ENCODE assay signal across 14 cellular contexts in genomic region chr16:87380403-87380802, GRCh38. TPM values are rescaled to one million over a fixed set of nuclear protein-coding genes. Genes with fewer than 3 reads are reported as not detected.
DNase-seq lines count a peak whose midpoint lies in the region; ATAC-seq and TF ChIP-seq lines count a peak whose summit lies in the region.
"Had no signal": no experiment of that assay in that cellular context is flagged by ENCODE, and none has a peak within 500 bp of the region (broad histone marks: within the 10 kb centered on the region; RNA-seq: fewer than 3 reads in every experiment).

No MANE protein-coding gene starts in this region.

- CTCF ChIA-PET in activated CD4-positive, alpha-beta memory T cell treated with anti-CD3 and anti-CD28 coated beads, Interleukin-2, amount 10 ng/mL, durations not matched to agents 7 days and 5 days (lab: Charles Lee), result interaction anchor here (5.1 kb wide), 1 partner anchor 14 kb away, joined by 49 read pairs; no protein-coding TSS in a partner anchor

- H3K27me3 ChIP-seq in thoracic aorta (replicated peaks; ENCODE audit: insufficient read depth) (no peaks in the 10 kb centered on the region), MG63 (no peaks in the 10 kb centered on the region)

- POLR2A ChIA-PET in activated CD4-positive, alpha-beta memory T cell treated with anti-CD3 and anti-CD28 coated beads, Interleukin-2, amount 10 ng/mL, durations not matched to agents 7 days and 5 days (lab: Charles Lee), result interaction anchor here (1.1 to 4.5 kb wide), 2 partner anchors 58 to 63 kb away, joined by 4 to 70 read pairs; partner anchors contain the start of gene C16orf95

- H3K4me1 ChIP-seq in thoracic aorta (ENCODE audit: control insufficient read depth in 1 of 2, low read depth in 2 of 2), result peaks cover 16 to 54% of the 10 kb centered on the region in 2 donors

- H3K4me3 Mint-ChIP-seq in activated CD4-positive, alpha-beta memory T cell treated with anti-CD3 and anti-CD28 coated beads, Interleukin-2, amount 10 ng/mL, durations not matched to agents 7 days and 5 days, result peak overlapping the region; percentile 74

- no peaks in the 10 kb centered on the region for H3K36me3 ChIP-seq in thoracic aorta
- H3K36me3 ChIP-seq in MG63, result no peaks in the 10 kb centered on the region; the same call in 1 of the 2 replicates

- peaks cover 0 to 7% of the 10 kb centered on the region in 2 donors for H3K36me3 Mint-ChIP-seq in activated naive CD4-positive, alpha-beta T cell treated with anti-CD3 and anti-CD28 coated beads, Interleukin-2, amount 50 U/mL, for 72 hours
- peaks cover 15% of the 10 kb centered on the region for H3K36me3 Mint-ChIP-seq in activated CD4-positive, alpha-beta memory T cell treated with anti-CD3 and anti-CD28 coated beads, Interleukin-2, amount 10 ng/mL, durations not matched to agents 7 days and 5 days (ENCODE audit: low read depth)

- H3K9me3 Mint-ChIP-seq in activated naive CD4-positive, alpha-beta T cell treated with anti-CD3 and anti-CD28 coated beads, Interleukin-2, amount 50 U/mL, for 72 hours, result no peaks in the 10 kb centered on the region
- no peaks in the 10 kb centered on the region for H3K9me3 Mint-ChIP-seq in activated CD4-positive, alpha-beta memory T cell treated with anti-CD3 and anti-CD28 coated beads, Interleukin-2, amount 10 ng/mL, durations not matched to agents 7 days and 5 days

- H3K27ac Mint-ChIP-seq in activated naive CD4-positive, alpha-beta T cell treated with anti-CD3 and anti-CD28 coated beads, Interleukin-2, amount 50 U/mL, for 72 hours, result peak overlapping the region in 1 of 2 donors; percentile 72
- peak overlapping the region; percentile 87 for H3K27ac Mint-ChIP-seq in activated CD4-positive, alpha-beta memory T cell treated with anti-CD3 and anti-CD28 coated beads, Interleukin-2, amount 10 ng/mL, durations not matched to agents 7 days and 5 days

- H3K4me3 ChIP-seq in thoracic aorta, result peak overlapping the region; percentile 82
- no peak overlapping the region for H3K4me3 ChIP-seq in MG63
- H3K4me3 ChIP-seq: mucosa of descending colon had no signal

- no peak for TF ChIP-seq CTCF in thoracic aorta (IDR thresholded peaks at IDR 0.05)

- H3K4me1 Mint-ChIP-seq in activated CD4-positive, alpha-beta memory T cell treated with anti-CD3 and anti-CD28 coated beads, Interleukin-2, amount 10 ng/mL, durations not matched to agents 7 days and 5 days, result peaks cover 48% of the 10 kb centered on the region

- no peaks in the 10 kb centered on the region for H3K27me3 Mint-ChIP-seq in activated CD4-positive, alpha-beta memory T cell treated with anti-CD3 and anti-CD28 coated beads, Interleukin-2, amount 10 ng/mL, durations not matched to agents 7 days and 5 days

- ATAC-seq in activated naive CD4-positive, alpha-beta T cell treated with anti-CD3 and anti-CD28 coated beads, Interleukin-2, amount 50 U/mL, for 72 hours, result no peak
- no peak for ATAC-seq in thoracic aorta (ENCODE audit: insufficient number of reproducible peaks, low FRiP score, low read depth)
- no peak for ATAC-seq in HG02763 (IDR thresholded peaks at IDR 0.05; ENCODE audit: unreplicated experiment)
- ATAC-seq: mucosa of descending colon had no signal

- peak; percentile 8 for DNase-seq in activated naive CD4-positive, alpha-beta T cell treated with Interleukin-2 at 50 U/mL for 16 hours
- DNase-seq in activated naive CD4-positive, alpha-beta T cell treated with anti-CD3 and anti-CD28 coated beads, Interleukin-2, amount 50 U/mL, for 72 hours (ENCODE audit: low spot score in 2 of 2), result no peak
- no peak for DNase-seq in activated CD4-positive, alpha-beta memory T cell treated with anti-CD3 and anti-CD28 coated beads, Interleukin-2, amount 10 ng/mL, durations not matched to agents 7 days and 5 days
- DNase-seq in left kidney (ENCODE audit: low read depth, low spot score) (peak; percentile 13), thoracic aorta (ENCODE audit: low spot score) (no peak), MG63 (no peak), OCI-M2 (lab: John Stamatoyannopoulos, UW; ENCODE audit: unreplicated experiment) (no peak)
- DNase-seq: activated CD4-positive, alpha-beta T cell treated with anti-CD3 and anti-CD28 coated beads for 48 hours; C1 segment of cervical spinal cord; mucosa of descending colon; NCI-H2171 treated with DMSO at 0.1 percent for 48 hours; SHP77; stimulated activated CD4-positive, alpha-beta T cell treated with anti-CD3 and anti-CD28 coated beads, Interleukin-2, amount 100 ng/mL, for 24 hours had no signal

- peak overlapping the region; percentile 40 to 90 for H3K27ac ChIP-seq in thoracic aorta

- no peaks in the 10 kb centered on the region for H3K9me3 ChIP-seq in thoracic aorta
- no peaks in the 10 kb centered on the region for H3K9me3 ChIP-seq in MG63
- H3K9me3 ChIP-seq: mucosa of descending colon had no signal

RNA-seq across cellular contexts. Expression of gene FBXO31, which starts 3.2 kb away (rescaled TPM):
- total RNA-seq in activated naive CD4-positive, alpha-beta T cell treated with anti-CD3 and anti-CD28 coated beads, Interleukin-2, amount 50 U/mL, for 72 hours, result 10 to 100 TPM; 25.3 to 36.0 TPM
- total RNA-seq in activated CD4-positive, alpha-beta memory T cell treated with anti-CD3 and anti-CD28 coated beads, Interleukin-2, amount 10 ng/mL, durations not matched to agents 7 days and 5 days, result 10 to 100 TPM; 28.8 to 29.0 TPM
- 100 to 1,000 TPM in 1 of 2 donors, 10 to 100 TPM in 1; 57.9 to 161 TPM for total RNA-seq in thoracic aorta
- 12.6 and 33.4 TPM in 2 replicates for total RNA-seq in MG63 (2014; rRNA removed; shearing (Covaris generic); ENCODE audit: low replicate concordance)

RNA-seq across cellular contexts. Expression of gene MAP1LC3B, which starts 11.7 kb away (rescaled TPM):
- 10 to 100 TPM; 64.7 to 83.4 TPM for total RNA-seq in activated naive CD4-positive, alpha-beta T cell treated with anti-CD3 and anti-CD28 coated beads, Interleukin-2, amount 50 U/mL, for 72 hours
- 10 to 100 TPM; 77.1 to 78.2 TPM for total RNA-seq in activated CD4-positive, alpha-beta memory T cell treated with anti-CD3 and anti-CD28 coated beads, Interleukin-2, amount 10 ng/mL, durations not matched to agents 7 days and 5 days
- 10 to 100 TPM; 65.4 to 80.4 TPM for total RNA-seq in thoracic aorta
- total RNA-seq in MG63 (2014; rRNA removed; shearing (Covaris generic); ENCODE audit: low replicate concordance), result 7.9 and 16.0 TPM in 2 replicates

Comparison
In these comparisons a context has a peak if more than half of its experiments do, and no peak if none do; other contexts are left out.
1. DNase-seq: peak in activated naive CD4-positive, alpha-beta T cell treated with Interleukin-2 at 50 U/mL for 16 hours (single experiment) and left kidney (single experiment); none in activated naive CD4-positive, alpha-beta T cell treated with anti-CD3 and anti-CD28 coated beads, Interleukin-2, amount 50 U/mL, for 72 hours (0 of 2), activated CD4-positive, alpha-beta memory T cell treated with anti-CD3 and anti-CD28 coated beads, Interleukin-2, amount 10 ng/mL, durations not matched to agents 7 days and 5 days (single experiment), thoracic aorta (single experiment), MG63 (single experiment) and OCI-M2 (single experiment).